8 cellular contexts compared by ENCODE assay signal in genomic region chr6:167371770-167372240, GRCh38. TPM values are rescaled to one million over a fixed set of nuclear protein-coding genes. Genes with fewer than 3 reads are reported as not detected.
DNase-seq lines count a peak whose midpoint lies in the region; ATAC-seq and TF ChIP-seq lines count a peak whose summit lies in the region.
"Not testable (repeated sequence)": the region's sequence is repeated elsewhere in the genome, so short reads cannot be mapped to it uniquely, and the experiment has no call there.

No MANE protein-coding gene starts in this region.

- not testable (repeated sequence) for H3K9me3 ChIP-seq in RWPE2 (ENCODE audit: severe bottlenecking); uterus

- H3K36me3 ChIP-seq in RWPE2 (ENCODE audit: low read depth); uterus: not testable (repeated sequence)

- TF ChIP-seq CTCF in RWPE2 (IDR thresholded peaks at IDR 0.05; ENCODE audit: poor library complexity, severe bottlenecking) = not testable (repeated sequence)
- TF ChIP-seq CTCF in neural crest cell (conservative IDR thresholded peaks at IDR 0.05) = peak; percentile 56
- peak; percentile 11 to 19 (median 12) for TF ChIP-seq CTCF in uterus (IDR thresholded peaks at IDR 0.05)

- intact Hi-C loops in left cardiac atrium (cut with DNase I); uterus (cut with DNase I; ENCODE audit: low total_unique reads): not testable (repeated sequence)

- H3K36me3 Mint-ChIP-seq in central memory CD8-positive, alpha-beta T cell (ENCODE audit: insufficient read depth); neural crest cell (ENCODE audit: low read depth): not testable (repeated sequence)

- H3K4me1 Mint-ChIP-seq in central memory CD8-positive, alpha-beta T cell; neural crest cell: not testable (repeated sequence)

- TF ChIP-seq POLR2A in uterus (IDR thresholded peaks at IDR 0.05) = not testable (repeated sequence)

- H3K27ac ChIP-seq in RWPE2 (ENCODE audit: poor library complexity, severe bottlenecking); uterus: not testable (repeated sequence)

- H3K4me3 ChIP-seq in RWPE2 (ENCODE audit: severe bottlenecking); uterus: not testable (repeated sequence)

- not testable (repeated sequence) for H3K4me3 Mint-ChIP-seq in central memory CD8-positive, alpha-beta T cell; neural crest cell

- not testable (repeated sequence) for H3K9me3 Mint-ChIP-seq in central memory CD8-positive, alpha-beta T cell; neural crest cell

- H3K27me3 Mint-ChIP-seq in central memory CD8-positive, alpha-beta T cell; neural crest cell (ENCODE audit: low read depth): not testable (repeated sequence)

- not testable (repeated sequence) for DNase-seq in RWPE2 (ENCODE audit: low spot score); central memory CD8-positive, alpha-beta T cell (ENCODE audit: low spot score in 2 of 2); left cardiac atrium; neural crest cell (ENCODE audit: low read depth, low spot score); uterus

- H3K27me3 ChIP-seq in RWPE2 (ENCODE audit: insufficient read depth, poor library complexity, severe bottlenecking); uterus: not testable (repeated sequence)

- H3K4me1 ChIP-seq in RWPE2 (ENCODE audit: insufficient read depth, poor library complexity, severe bottlenecking); uterus: not testable (repeated sequence)

- ATAC-seq in GM18502 (IDR thresholded peaks at IDR 0.05; ENCODE audit: poor library complexity, unreplicated experiment) (peak; percentile 82), GM21529 (IDR thresholded peaks at IDR 0.05; ENCODE audit: unreplicated experiment) (peak; percentile 87), HG03159 (IDR thresholded peaks at IDR 0.05; ENCODE audit: unreplicated experiment) (peak; percentile 83), RWPE2 (ENCODE audit: low read depth) (peak; percentile 79), left cardiac atrium (peak; percentile 74 to 78)
- ATAC-seq in central memory CD8-positive, alpha-beta T cell (replicated peaks; ENCODE audit: extremely low read depth, poor library complexity, severe bottlenecking) = peak; percentile 59

- not testable (repeated sequence) for H3K27ac Mint-ChIP-seq in central memory CD8-positive, alpha-beta T cell (ENCODE audit: low read depth); neural crest cell (ENCODE audit: unreplicated experiment)

RNA-seq across cellular contexts. Expression of gene TTLL2, which starts 46.9 kb away (rescaled TPM):
- total RNA-seq in left cardiac atrium (not detected), neural crest cell (not detected in 2 replicates), uterus (not detected)
